Comparison of ENCODE assay signal across 8 cellular contexts in the genomic region with DNA sequence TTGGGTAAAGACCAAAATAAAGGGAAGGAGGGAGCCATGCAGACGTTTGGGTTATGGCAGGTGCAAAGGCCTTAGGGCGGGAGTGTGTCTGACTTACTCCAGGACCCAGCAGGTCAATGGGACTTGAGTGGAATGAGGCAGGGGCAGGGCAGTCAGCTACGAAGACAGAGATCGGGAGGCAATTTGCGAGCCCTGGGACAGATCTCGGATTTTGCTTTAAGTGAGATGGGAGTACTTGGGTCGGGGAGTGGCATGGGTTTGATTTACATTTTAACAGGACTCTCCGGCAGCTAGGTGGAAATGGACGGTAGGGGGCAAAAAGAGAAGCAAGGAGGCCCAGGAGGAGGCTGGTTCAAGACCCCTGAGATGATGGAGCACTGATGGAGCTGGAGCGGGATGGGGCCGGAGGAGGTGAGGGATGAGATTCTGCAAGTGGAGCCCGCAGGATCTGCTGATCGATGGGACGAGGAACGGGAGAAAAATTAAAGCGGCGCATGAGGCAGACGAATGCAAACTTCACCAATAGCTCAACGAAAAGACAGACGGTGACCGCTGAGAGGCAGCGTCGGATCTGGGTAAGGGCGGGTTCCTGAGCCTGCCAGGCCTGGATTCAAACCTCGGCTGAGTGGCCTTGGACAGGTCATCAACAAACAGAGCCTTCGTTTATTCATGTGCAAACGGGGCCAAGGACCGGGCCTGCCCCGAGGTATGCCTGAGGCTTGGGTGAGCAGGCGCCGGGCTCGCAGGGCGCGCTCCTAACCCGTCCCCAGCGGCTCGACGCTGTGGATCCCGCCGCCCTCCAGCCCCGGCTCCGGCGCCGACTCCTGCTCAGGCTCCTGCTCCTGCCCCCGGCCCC. TPM values are rescaled to one million over a fixed set of nuclear protein-coding genes. Genes with fewer than 3 reads are reported as not detected.
DNase-seq lines count a peak whose midpoint lies in the region; ATAC-seq, FAIRE-seq and TF ChIP-seq lines count a peak whose summit lies in the region.

No MANE protein-coding gene starts in this region.

- H3K27ac ChIP-seq in A673 (ENCODE audit: low read depth, low read length, poor library complexity, severe bottlenecking) (peak overlapping the region; percentile 52), kidney (ENCODE audit: low read depth in 2 of 2, low read length in 2 of 2) (peak overlapping the region; percentile 65 to 70)

- TF ChIP-seq CTCF in A673 (conservative IDR thresholded peaks at IDR 0.05; ENCODE audit: low read depth, low read length) (peak; percentile 41; the same call in 1 of the 2 replicates), kidney (IDR thresholded peaks at IDR 0.05; ENCODE audit: borderline replicate concordance, extremely low read depth, insufficient read depth) (no peak)

- H3K4me1 ChIP-seq in A673 (ENCODE audit: insufficient read depth, low read length, poor library complexity, severe bottlenecking) (peaks cover 9% of the 10 kb centered on the region), kidney (ENCODE audit: control insufficient read depth in 1 of 2, insufficient read depth in 1 of 2, low read depth in 1 of 2, low read length in 2 of 2) (peaks cover 0 to 17% of the 10 kb centered on the region in 2 donors)

- CTCF ChIA-PET in A673 (lab: Charles Lee) = interaction anchor here (0.6 to 1.0 kb wide), 2 partner anchors 53 to 56 kb away, joined by 3 read pairs; no protein-coding TSS in a partner anchor

- H3K9me3 ChIP-seq in A673 (ENCODE audit: low read depth, low read length, poor library complexity, severe bottlenecking) (peaks cover 6% of the 10 kb centered on the region), kidney (ENCODE audit: control insufficient read depth in 1 of 2, low read length in 2 of 2) (no peaks in the 10 kb centered on the region)

- peak; percentile 63 for TF ChIP-seq POLR2A in GM18505 (IDR thresholded peaks at IDR 0.05; ENCODE audit: borderline replicate concordance, extremely low read depth, insufficient read depth, insufficient read length)

- H3K27me3 ChIP-seq in A673 (replicated peaks; ENCODE audit: insufficient read depth, low read depth, low read length, poor library complexity) = no peaks in the 10 kb centered on the region

- H3K9ac ChIP-seq in kidney (ENCODE audit: low read length in 2 of 2) = peak overlapping the region; percentile 8 to 14

- DNase-seq in A673 (ENCODE audit: low spot score) = peak; percentile 86
- DNase-seq in NCI-H187 treated with DMSO at 0.1 percent for 48 hours (lab: John Stamatoyannopoulos, UW) = peak; percentile 23
- DNase-seq in UCSD-AML1 (lab: John Stamatoyannopoulos, UW; ENCODE audit: unreplicated experiment) = peak; percentile 78
- peak; percentile 91 for DNase-seq in cerebellum (ENCODE audit: low spot score)
- peak; percentile 93 for DNase-seq in kidney
- DNase-seq in stimulated activated CD4-positive, alpha-beta T cell treated with anti-CD3 and anti-CD28 coated beads, Interleukin-15, amount 100 ng/mL, for 24 hours = peak; percentile 80

- no peak for FAIRE-seq in kidney (lab: Jason Lieb, UNC)

- POLR2A ChIA-PET in A673 (lab: Charles Lee; ENCODE audit: low non-redundant PET) = interaction anchor here (0.6 to 0.9 kb wide), 4 partner anchors 17 to 72 kb away, joined by 3 to 13 read pairs (median 8); no protein-coding TSS in a partner anchor

- H3K4me3 ChIP-seq in A673 (ENCODE audit: low read depth, low read length, poor library complexity, severe bottlenecking) (peak overlapping the region; percentile 100), kidney (ENCODE audit: low read length in 2 of 2) (peak overlapping the region; percentile 71 to 77)

- intact Hi-C loops in A673 (cut with micrococcal nuclease; ENCODE audit: unreplicated experiment) (loop anchor here (1.0 kb wide), 1 partner anchor 46 kb away; no protein-coding TSS in a partner anchor), kidney (cut with DNase I) (no loop called here)

- no TSS peak for BruUV-seq in A673 (replicated peaks; lab: Mats Ljungman, UMichigan)

- H3K36me3 ChIP-seq in A673 (ENCODE audit: insufficient read depth, low read length, poor library complexity, severe bottlenecking) (peaks cover 16% of the 10 kb centered on the region), kidney (ENCODE audit: control insufficient read depth in 1 of 2, insufficient read depth in 2 of 2, low read length in 2 of 2) (peaks cover 0 to 3% of the 10 kb centered on the region in 2 donors)

- ATAC-seq in GM18505 (IDR thresholded peaks at IDR 0.05; ENCODE audit: unreplicated experiment) (peak; percentile 71), HG02970 (IDR thresholded peaks at IDR 0.05; ENCODE audit: low FRiP score, unreplicated experiment) (peak; percentile 55)

RNA-seq across cellular contexts. Expression of a gene that starts 0.8 kb away (rescaled TPM):
- total RNA-seq in A673 (2021) (71.9 and 72.0 TPM in 2 replicates), cerebellum (18.8 TPM), kidney (93.6 TPM)
- 73.0 TPM for polyA plus RNA-seq in kidney (ENCODE audit: insufficient read depth, low read depth, low replicate concordance)

RNA-seq across cellular contexts. Expression of a gene that starts 26.8 kb away (rescaled TPM):
- total RNA-seq in A673 (2021) (43.4 and 59.6 TPM in 2 replicates), cerebellum (7.1 TPM), kidney (11.6 TPM)
- 4.3 TPM for polyA plus RNA-seq in kidney (ENCODE audit: insufficient read depth, low read depth, low replicate concordance)

RNA-seq across cellular contexts. Expression of a gene that starts 55.0 kb away (rescaled TPM):
- total RNA-seq in A673 (2021) (31.8 and 34.3 TPM in 2 replicates), cerebellum (19.3 TPM), kidney (26.2 TPM)
- polyA plus RNA-seq in kidney (ENCODE audit: insufficient read depth, low read depth, low replicate concordance) = 19.5 TPM

Comparison
In these comparisons a context has a peak if more than half of its experiments do, and no peak if none do; other contexts are left out.
1. Peak in every context shown above with its lines: DNase-seq, ATAC-seq, H3K4me3 ChIP-seq and H3K27ac ChIP-seq.
2. DNase-seq: peak in every context shown above with its lines; median percentile 93 in kidney; 91 in cerebellum; 86 in A673; 80 in stimulated activated CD4-positive, alpha-beta T cell treated with anti-CD3 and anti-CD28 coated beads, Interleukin-15, amount 100 ng/mL, for 24 hours; 78 in UCSD-AML1; 23 in NCI-H187 treated with DMSO at 0.1 percent for 48 hours.